ENCODE assay signal across 35 cellular contexts in genomic region chr7:25090374-25090773, GRCh38.
"Had no signal": no experiment of that assay in that cellular context is flagged by ENCODE, and none has a peak within 500 bp of the region (broad histone marks: within the 10 kb centered on the region; RNA-seq: fewer than 3 reads in every experiment).

No MANE protein-coding gene starts in this region.

- H3K9me3 Mint-ChIP-seq: activated B cell treated with CpG ODN at 0.5 μM for 24 hours; activated CD8-positive, alpha-beta T cell treated with anti-CD3 and anti-CD28 coated beads for 36 hours; activated naive CD4-positive, alpha-beta T cell treated with anti-CD3 and anti-CD28 coated beads for 36 hours; activated naive CD4-positive, alpha-beta T cell treated with anti-CD3 and anti-CD28 coated beads, Interleukin-2, amount 50 U/mL, for 24 hours; activated naive CD8-positive, alpha-beta T cell treated with anti-CD3 and anti-CD28 coated beads for 36 hours; activated naive CD8-positive, alpha-beta T cell treated with anti-CD3 and anti-CD28 coated beads, Interleukin-2, amount 50 U/mL, for 24 hours; activated T-helper 1 cell treated with anti-CD3 and anti-CD28 coated beads, Interleukin-12 subunit alpha, Interleukin-12 subunit beta, Interleukin-2, Interleukin-4 antibody, amounts not matched to agents 30 ng/mL and 10 ng/mL and 1 ng/mL, durations not matched to agents 14 hours and 24 hours and 36 hours; activated T-helper 2 cell treated with anti-CD3 and anti-CD28 coated beads, Interferon-gamma antibody, Interleukin-2, Interleukin-4, amounts not matched to agents 10 μg/mL and 5 μg/mL and 100 μg/mL, durations not matched to agents 14 hours and 24 hours and 36 hours; effector memory CD8-positive, alpha-beta T cell; T-helper 2 cell treated with Interferon-gamma antibody and Interleukin-4, amounts not matched to agents 5 μg/mL and 100 μg/mL, for 36 hours had no signal

- H3K36me3 Mint-ChIP-seq: activated naive CD4-positive, alpha-beta T cell treated with anti-CD3 and anti-CD28 coated beads, Interleukin-2, amount 50 U/mL, for 24 hours; activated naive CD8-positive, alpha-beta T cell treated with anti-CD3 and anti-CD28 coated beads for 36 hours had no signal

- H3K27ac ChIP-seq: adrenal gland, body of pancreas, esophagus muscularis mucosa, gastroesophageal sphincter, heart left ventricle, WERI-Rb-1 had no signal

- H3K9me3 ChIP-seq: adrenal gland, body of pancreas, esophagus muscularis mucosa, gastroesophageal sphincter, heart left ventricle had no signal

- ATAC-seq: activated CD4-positive, CD25-positive, alpha-beta regulatory T cell treated with anti-CD3 and anti-CD28 coated beads, Interleukin-2, amount 50 U/mL, for 24 hours; activated CD8-positive, alpha-beta T cell treated with anti-CD3 and anti-CD28 coated beads for 36 hours; activated naive CD8-positive, alpha-beta T cell treated with anti-CD3 and anti-CD28 coated beads, Interleukin-2, amount 50 U/mL, for 24 hours; body of pancreas; effector memory CD8-positive, alpha-beta T cell; gastroesophageal sphincter; heart left ventricle; T-helper 17 cell had no signal

- H3K27ac Mint-ChIP-seq: activated B cell treated with CpG ODN at 0.5 μM for 24 hours; activated CD8-positive, alpha-beta T cell treated with anti-CD3 and anti-CD28 coated beads for 36 hours; activated naive CD4-positive, alpha-beta T cell treated with anti-CD3 and anti-CD28 coated beads for 36 hours; activated naive CD4-positive, alpha-beta T cell treated with anti-CD3 and anti-CD28 coated beads, Interleukin-2, amount 50 U/mL, for 24 hours; activated naive CD8-positive, alpha-beta T cell treated with anti-CD3 and anti-CD28 coated beads for 36 hours; activated naive CD8-positive, alpha-beta T cell treated with anti-CD3 and anti-CD28 coated beads, Interleukin-2, amount 50 U/mL, for 24 hours; activated T-helper 1 cell treated with anti-CD3 and anti-CD28 coated beads, Interleukin-12 subunit alpha, Interleukin-12 subunit beta, Interleukin-2, Interleukin-4 antibody, amounts not matched to agents 30 ng/mL and 10 ng/mL and 1 ng/mL, durations not matched to agents 14 hours and 24 hours and 36 hours; activated T-helper 2 cell treated with anti-CD3 and anti-CD28 coated beads, Interferon-gamma antibody, Interleukin-2, Interleukin-4, amounts not matched to agents 10 μg/mL and 5 μg/mL and 100 μg/mL, durations not matched to agents 14 hours and 24 hours and 36 hours; effector memory CD8-positive, alpha-beta T cell; T-helper 17 cell; T-helper 2 cell treated with Interferon-gamma antibody and Interleukin-4, amounts not matched to agents 5 μg/mL and 100 μg/mL, for 36 hours had no signal

- H3K4me1 ChIP-seq: adrenal gland had no signal

- H3K4me3 ChIP-seq: adrenal gland, body of pancreas, esophagus muscularis mucosa, gastroesophageal sphincter, heart left ventricle had no signal

- H3K27me3 ChIP-seq: adrenal gland, body of pancreas, esophagus muscularis mucosa, gastroesophageal sphincter, heart left ventricle had no signal

- DNase-seq: activated B cell treated with CpG ODN at 0.5 μM for 24 hours; activated CD4-positive, alpha-beta T cell treated with anti-CD3 and anti-CD28 coated beads for 48 hours; activated CD4-positive, alpha-beta T cell treated with anti-CD3 and anti-CD28 coated beads, Interleukin-2, amount 50 U/mL, for 1 hour; activated CD4-positive, alpha-beta T cell treated with anti-CD3 and anti-CD28 coated beads, Interleukin-2, amount 50 U/mL, for 48 hours; activated CD8-positive, alpha-beta memory T cell treated with anti-CD3 and anti-CD28 coated beads for 24 hours; activated CD8-positive, alpha-beta memory T cell treated with anti-CD3 and anti-CD28 coated beads, Interleukin-2, amount 50 U/mL, for 4 hours; activated CD8-positive, alpha-beta T cell treated with anti-CD3 and anti-CD28 coated beads for 36 hours; activated effector memory CD4-positive, alpha-beta T cell treated with anti-CD3 and anti-CD28 coated beads, Interleukin-2, amount 50 U/mL, for 16 hours; activated naive CD4-positive, alpha-beta T cell treated with anti-CD3 and anti-CD28 coated beads for 36 hours; activated naive CD8-positive, alpha-beta T cell treated with anti-CD3 and anti-CD28 coated beads for 36 hours; activated naive CD8-positive, alpha-beta T cell treated with anti-CD3 and anti-CD28 coated beads, Interleukin-2, amount 50 U/mL, for 24 hours; activated T-cell treated with anti-CD3 and anti-CD28 coated beads, Interleukin-2, amount 50 U/mL, for 1 hour; activated T-cell treated with anti-CD3 and anti-CD28 coated beads, Interleukin-2, amount 50 U/mL, for 48 hours; adrenal gland; amygdala; aorta; body of pancreas; cortex of kidney; dermis blood vessel endothelial cell; effector CD4-positive, alpha-beta T cell; effector memory CD8-positive, alpha-beta T cell; erythroblast; foreskin melanocyte; heart left ventricle; T-helper 17 cell; T1000; WERI-Rb-1 had no signal

- FAIRE-seq: colon had no signal

- H3K4me3 Mint-ChIP-seq: activated B cell treated with CpG ODN at 0.5 μM for 24 hours; activated CD8-positive, alpha-beta T cell treated with anti-CD3 and anti-CD28 coated beads for 36 hours; activated naive CD4-positive, alpha-beta T cell treated with anti-CD3 and anti-CD28 coated beads for 36 hours; activated naive CD4-positive, alpha-beta T cell treated with anti-CD3 and anti-CD28 coated beads, Interleukin-2, amount 50 U/mL, for 24 hours; activated naive CD8-positive, alpha-beta T cell treated with anti-CD3 and anti-CD28 coated beads for 36 hours; activated naive CD8-positive, alpha-beta T cell treated with anti-CD3 and anti-CD28 coated beads, Interleukin-2, amount 50 U/mL, for 24 hours; activated T-helper 1 cell treated with anti-CD3 and anti-CD28 coated beads, Interleukin-12 subunit alpha, Interleukin-12 subunit beta, Interleukin-2, Interleukin-4 antibody, amounts not matched to agents 30 ng/mL and 10 ng/mL and 1 ng/mL, durations not matched to agents 14 hours and 24 hours and 36 hours; effector memory CD8-positive, alpha-beta T cell; T-helper 17 cell; T-helper 2 cell treated with Interferon-gamma antibody and Interleukin-4, amounts not matched to agents 5 μg/mL and 100 μg/mL, for 36 hours had no signal

- H3K36me3 ChIP-seq: adrenal gland, esophagus muscularis mucosa, gastroesophageal sphincter, heart left ventricle, WERI-Rb-1 had no signal
